Comparison of ENCODE assay signal across 13 cellular contexts in the genomic region with DNA sequence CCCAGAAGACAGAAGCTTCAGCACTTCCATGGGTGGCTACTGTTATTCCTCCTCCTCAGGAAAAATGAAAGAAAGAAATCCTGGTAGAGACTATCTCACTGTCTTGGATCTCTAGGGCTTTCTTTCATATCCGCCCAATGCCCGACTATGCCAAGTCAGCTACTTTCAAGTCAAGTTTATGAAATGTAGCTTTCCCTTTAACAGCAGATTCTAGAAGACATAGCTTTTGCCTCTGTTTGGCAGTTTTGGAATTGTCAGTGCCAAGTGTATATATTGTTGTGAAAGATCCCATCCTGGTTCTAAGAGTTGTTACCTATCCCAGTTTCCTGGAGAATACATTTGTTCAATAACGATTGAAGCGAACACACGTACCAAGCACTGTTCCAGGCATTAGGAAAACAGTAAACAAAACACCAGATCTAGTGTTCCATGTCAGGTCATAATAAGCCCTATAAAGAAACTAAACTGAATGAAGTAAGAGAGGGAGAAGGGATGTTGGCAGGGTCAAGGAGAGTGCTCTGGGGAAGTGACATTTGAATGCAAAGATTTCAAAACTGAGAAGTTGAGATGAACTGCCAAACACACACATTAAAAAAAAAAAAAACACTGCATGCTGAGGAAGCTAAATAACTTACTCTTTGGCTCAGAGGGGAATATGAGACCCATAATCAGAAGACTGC. TPM values are rescaled to one million over a fixed set of nuclear protein-coding genes. Genes with fewer than 3 reads are reported as not detected.
DNase-seq lines count a peak whose midpoint lies in the region; ATAC-seq, FAIRE-seq and TF ChIP-seq lines count a peak whose summit lies in the region.
"Had no signal": no experiment of that assay in that cellular context is flagged by ENCODE, and none has a peak within 500 bp of the region (broad histone marks: within the 10 kb centered on the region; RNA-seq: fewer than 3 reads in every experiment).

No MANE protein-coding gene starts in this region.

- H3K4me3 Mint-ChIP-seq in chondrocyte (ENCODE audit: unreplicated experiment), result no peak overlapping the region
- H3K4me3 Mint-ChIP-seq: effector memory CD8-positive, alpha-beta T cell had no signal

- H3K27me3 ChIP-seq in IMR-90 (ENCODE audit: control insufficient read depth, insufficient read depth, low read length), result peaks cover 2% of the 10 kb centered on the region; the same call in 1 of the 2 replicates
- H3K27me3 ChIP-seq in keratinocyte (ENCODE audit: control insufficient read depth, extremely low read depth, insufficient read depth, low read length), result peaks cover 18% of the 10 kb centered on the region
- H3K27me3 ChIP-seq: upper lobe of left lung had no signal

- H2AK5ac ChIP-seq in IMR-90 (ENCODE audit: low read depth, low read length), result no peak overlapping the region

- no peak for TF ChIP-seq RAD21 in IMR-90 (IDR thresholded peaks at IDR 0.05; ENCODE audit: low read length)

- H3K9ac ChIP-seq in IMR-90 (ENCODE audit: low read depth, low read length) (no peak overlapping the region), keratinocyte (ENCODE audit: control insufficient read depth, extremely low read depth, insufficient read depth, low read length) (no peak overlapping the region)

- H3K56ac ChIP-seq in IMR-90 (ENCODE audit: extremely low read depth, insufficient read depth, low read length), result no peak overlapping the region; the same call in 1 of the 2 replicates

- peak overlapping the region; percentile 16; the same call in 1 of the 2 replicates for H3K23ac ChIP-seq in IMR-90 (ENCODE audit: low read depth, low read length)

- no CpG with 5 or more reads among the region's 5 CpGs for WGBS in IMR-90 (ENCODE audit: extremely low coverage in 2 of 2, insufficient read length in 1 of 2), 2 experiments

- peaks cover 44% of the 10 kb centered on the region for H3K27me3 Mint-ChIP-seq in chondrocyte (ENCODE audit: low read depth)

- H3K4me1 ChIP-seq in IMR-90 (ENCODE audit: control insufficient read depth, insufficient read depth, low read length) (no peaks in the 10 kb centered on the region), keratinocyte (ENCODE audit: control insufficient read depth, extremely low read depth, insufficient read depth, low read length) (no peaks in the 10 kb centered on the region)

- no peaks in the 10 kb centered on the region for H3K9me1 ChIP-seq in IMR-90 (ENCODE audit: insufficient read depth, low read length)
- no peaks in the 10 kb centered on the region for H3K9me1 ChIP-seq in keratinocyte (ENCODE audit: control insufficient read depth, extremely low read depth, insufficient read depth, low read length)

- POLR2A ChIA-PET in IMR-90 (lab: Charles Lee; ENCODE audit: unreplicated experiment), result no interaction called here

- no peak for TF ChIP-seq POLR2A in IMR-90 (IDR thresholded peaks at IDR 0.05; ENCODE audit: low read depth, low read length)

- ATAC-seq in Right ventricle myocardium superior (ENCODE audit: poor library complexity), result peak; percentile 48
- ATAC-seq in IMR-90 (ENCODE audit: low read depth), result peak; percentile 24; the same call in 1 of the 2 replicates
- ATAC-seq: effector memory CD8-positive, alpha-beta T cell had no signal

- in situ Hi-C loops in IMR-90 (cut with MboI; ENCODE audit: low sequenced_read_pairs), result loop anchor here (25.0 kb wide), 1 partner anchor 1098 kb away; no protein-coding TSS in a partner anchor

- no peaks in the 10 kb centered on the region for H3K9me3 Mint-ChIP-seq in chondrocyte (ENCODE audit: low read depth)
- H3K9me3 Mint-ChIP-seq: effector memory CD8-positive, alpha-beta T cell had no signal

- H3K79me2 ChIP-seq in keratinocyte (ENCODE audit: control insufficient read depth, insufficient read depth, low read length), result no peaks in the 10 kb centered on the region

- intact Hi-C loops in Right ventricle myocardium superior (cut with DNase I), result no loop called here
- intact Hi-C loops in cardiac septum (cut with DNase I), result no loop called here
- intact Hi-C loops in IMR-90 (cut with micrococcal nuclease), result loop anchor here (1.0 kb wide), 1 partner anchor 16 kb away; no protein-coding TSS in a partner anchor

- H3K4me2 ChIP-seq in IMR-90 (ENCODE audit: low read depth, low read length) (peak overlapping the region; percentile 96), keratinocyte (ENCODE audit: control insufficient read depth, extremely low read depth, insufficient read depth, low read depth, low read length) (peak overlapping the region; percentile 58)

- no peaks in the 10 kb centered on the region for H3K79me1 ChIP-seq in IMR-90 (ENCODE audit: low read depth in 1 of 2, low read length in 2 of 2)

- DNase-seq in Right ventricle myocardium superior (no peak), cardiac septum (ENCODE audit: low spot score) (no peak), IMR-90 (no peak), keratinocyte (ENCODE audit: low read depth, low spot score) (no peak), glomerular visceral epithelial cell (ENCODE audit: extremely low spot score) (no peak), globus pallidus (ENCODE audit: low spot score) (no peak), chondrocyte (ENCODE audit: low spot score) (no peak), HuH-7 (ENCODE audit: low spot score) (no peak)
- DNase-seq: effector memory CD8-positive, alpha-beta T cell; upper lobe of left lung had no signal

- no peak overlapping the region for H2BK5ac ChIP-seq in IMR-90 (ENCODE audit: low read depth, low read length, poor library complexity, severe bottlenecking)

- H3K4ac ChIP-seq in IMR-90 (ENCODE audit: low read depth, low read length), result no peak overlapping the region

- H4K20me1 ChIP-seq in IMR-90 (ENCODE audit: insufficient read depth, low read length), result no peaks in the 10 kb centered on the region
- H4K20me1 ChIP-seq in keratinocyte (ENCODE audit: control insufficient read depth, extremely low read depth, insufficient read depth, low read length), result no peaks in the 10 kb centered on the region
- H4K20me1 ChIP-seq: BLaER1 treated with 17β-estradiol and CSF1 and Interleukin-3, amounts not matched to agents 10 nM and 100 nM had no signal

- no peak overlapping the region for H2BK20ac ChIP-seq in IMR-90 (ENCODE audit: low read depth, low read length)

- no peaks in the 10 kb centered on the region for H3K4me1 Mint-ChIP-seq in chondrocyte (ENCODE audit: low read depth)

- H3K27ac ChIP-seq in IMR-90 (ENCODE audit: insufficient read depth, low read length) (no peak overlapping the region), keratinocyte (ENCODE audit: control insufficient read depth, insufficient read depth, low read length) (no peak overlapping the region)
- H3K27ac ChIP-seq: upper lobe of left lung had no signal

- H3K14ac ChIP-seq in IMR-90 (replicated peaks; ENCODE audit: low read depth, low read length), result no peak overlapping the region

- H4K8ac ChIP-seq in IMR-90 (ENCODE audit: low read depth in 2 of 2, low read length in 2 of 2), result no peak overlapping the region

- CTCF ChIA-PET in IMR-90 (lab: Yijun Ruan, JAX), result interaction anchor here (0.7 to 1.8 kb wide), 4 partner anchors 9 to 65 kb away, joined by 3 to 5 read pairs (median 3); partner anchors contain the start of gene ENAM

- BruUV-seq in IMR-90 (replicated peaks; lab: Mats Ljungman, UMichigan), result no TSS peak

- TF ChIP-seq CTCF in IMR-90 (conservative IDR thresholded peaks at IDR 0.05; ENCODE audit: low read depth, low read length) (no peak), keratinocyte (optimal IDR thresholded peaks at IDR 0.05 in 1 of 3, IDR thresholded peaks at IDR 0.05 in 1 of 3, conservative IDR thresholded peaks at IDR 0.05 in 1 of 3; ENCODE audit: extremely low read depth in 1 of 3, insufficient read depth in 2 of 3, low read length in 3 of 3) (no peak), chondrocyte (IDR thresholded peaks at IDR 0.05) (no peak)

- no peak overlapping the region for H2AK9ac ChIP-seq in IMR-90 (replicated peaks; ENCODE audit: low read depth, low read length, poor library complexity)

- no peak overlapping the region for H2AFZ ChIP-seq in IMR-90 (replicated peaks; ENCODE audit: low read length, poor library complexity)
- peak overlapping the region; percentile 62 for H2AFZ ChIP-seq in keratinocyte (ENCODE audit: control insufficient read depth, low read length)

- H3K4me3 ChIP-seq in IMR-90 (ENCODE audit: insufficient read depth, low read depth, low read length), result peak overlapping the region; percentile 44; the same call in 1 of the 2 replicates
- H3K4me3 ChIP-seq in keratinocyte (ENCODE audit: control insufficient read depth in 2 of 3, extremely low read depth in 1 of 3, insufficient read depth in 2 of 3, low read depth in 1 of 3, low read length in 3 of 3), result peak overlapping the region in 1 of 3 experiments; percentile 29

- no peak overlapping the region for H2BK120ac ChIP-seq in IMR-90 (ENCODE audit: low read depth, low read length)

- H3K27ac Mint-ChIP-seq in chondrocyte (ENCODE audit: unreplicated experiment), result no peak overlapping the region
- H3K27ac Mint-ChIP-seq: effector memory CD8-positive, alpha-beta T cell had no signal

- no peak overlapping the region for H2BK15ac ChIP-seq in IMR-90 (ENCODE audit: low read depth, low read length)

- no peak overlapping the region for H4K5ac ChIP-seq in IMR-90 (ENCODE audit: low read depth, low read length)

- no peak overlapping the region for H3K18ac ChIP-seq in IMR-90 (ENCODE audit: low read depth, low read length)

- H3K9me3 ChIP-seq in IMR-90 (ENCODE audit: control insufficient read depth, insufficient read depth, low read length) (no peaks in the 10 kb centered on the region), keratinocyte (ENCODE audit: control insufficient read depth, low read depth, low read length) (no peaks in the 10 kb centered on the region)
- H3K9me3 ChIP-seq: upper lobe of left lung had no signal

- FAIRE-seq in keratinocyte (lab: Jason Lieb, UNC), result no peak

- H3K36me3 Mint-ChIP-seq in chondrocyte (ENCODE audit: low read depth), result no peaks in the 10 kb centered on the region

- no peak overlapping the region for H4K91ac ChIP-seq in IMR-90 (ENCODE audit: insufficient read depth, low read depth, low read length)

- H3K36me3 ChIP-seq in IMR-90 (ENCODE audit: control insufficient read depth, insufficient read depth, low read length) (no peaks in the 10 kb centered on the region), keratinocyte (ENCODE audit: control insufficient read depth in 2 of 2, extremely low read depth in 1 of 2, insufficient read depth in 2 of 2, low read length in 2 of 2) (no peaks in the 10 kb centered on the region)
- H3K36me3 ChIP-seq: BLaER1 treated with 17β-estradiol and CSF1 and Interleukin-3, amounts not matched to agents 10 nM and 100 nM; upper lobe of left lung had no signal

- dilution Hi-C loops in IMR-90 (cut with HindIII; ENCODE audit: low sequenced_read_pairs, unreplicated experiment), result no loop called here
- dilution Hi-C loops in keratinocyte (cut with MboI; ENCODE audit: extremely low pct_ligation_motif_present, low sequenced_read_pairs), result no loop called here

RNA-seq across cellular contexts. Expression of gene ENAM, which starts 14.5 kb away (rescaled TPM):
- total RNA-seq in Right ventricle myocardium superior, result 3.8 TPM
- 11.1 TPM for total RNA-seq in cardiac septum
- total RNA-seq in IMR-90 (2012; rRNA removed), result under 0.01 and 0.28 TPM in 2 replicates
- 0.01 and 0.10 TPM in 2 replicates for polyA plus RNA-seq in IMR-90 (2012; rRNA removed)
- 0.01 TPM in 1 of 2 replicates, not detected in the other for polyA plus RNA-seq in IMR-90 (2012; cell fraction: cytosol; rRNA removed)
- 0.08 TPM in 1 of 2 replicates, not detected in the other for polyA plus RNA-seq in IMR-90 (2012; cell fraction: nucleus; rRNA removed; ENCODE audit: low replicate concordance)
- polyA plus RNA-seq in keratinocyte, result not detected in 3 replicates
- not detected for polyA plus RNA-seq in keratinocyte (2011; ENCODE audit: low read depth)
- not detected in 2 replicates for polyA plus RNA-seq in keratinocyte (2011; cell fraction: cytosol; rRNA removed)
- not detected in 2 replicates for polyA plus RNA-seq in keratinocyte (2011; cell fraction: nucleus; rRNA removed)
- not detected in 2 replicates for polyA plus RNA-seq in keratinocyte (2012; ENCODE audit: low replicate concordance)
- not detected in 3 replicates for polyA minus RNA-seq in keratinocyte
- polyA minus RNA-seq in keratinocyte (2011; cell fraction: cytosol; rRNA and poly(A)+ RNA removed), result not detected
- not detected in 2 replicates for polyA minus RNA-seq in keratinocyte (2011; cell fraction: nucleus; rRNA and poly(A)+ RNA removed)
- total RNA-seq in chondrocyte, result not detected in 3 replicates
- total RNA-seq: H4, pulmonary artery endothelial cell had no signal

RNA-seq across cellular contexts. Expression of gene AMBN, which starts 22.0 kb away (rescaled TPM):
- not detected for total RNA-seq in Right ventricle myocardium superior
- total RNA-seq in cardiac septum, result not detected
- not detected in 2 replicates for total RNA-seq in IMR-90 (2012; rRNA removed)
- polyA plus RNA-seq in IMR-90 (2012; rRNA removed), result not detected in 2 replicates
- not detected in 2 replicates for polyA plus RNA-seq in IMR-90 (2012; cell fraction: cytosol; rRNA removed)
- polyA plus RNA-seq in IMR-90 (2012; cell fraction: nucleus; rRNA removed; ENCODE audit: low replicate concordance), result not detected in 2 replicates
- not detected in 3 replicates for polyA plus RNA-seq in keratinocyte
- polyA plus RNA-seq in keratinocyte (2011; ENCODE audit: low read depth), result not detected
- polyA plus RNA-seq in keratinocyte (2011; cell fraction: cytosol; rRNA removed), result not detected in 2 replicates
- polyA plus RNA-seq in keratinocyte (2011; cell fraction: nucleus; rRNA removed), result not detected in 2 replicates
- polyA plus RNA-seq in keratinocyte (2012; ENCODE audit: low replicate concordance), result not detected in 2 replicates
- not detected in 3 replicates for polyA minus RNA-seq in keratinocyte
- polyA minus RNA-seq in keratinocyte (2011; cell fraction: cytosol; rRNA and poly(A)+ RNA removed), result not detected
- polyA minus RNA-seq in keratinocyte (2011; cell fraction: nucleus; rRNA and poly(A)+ RNA removed), result not detected in 2 replicates
- not detected in 3 replicates for total RNA-seq in chondrocyte
- total RNA-seq: pulmonary artery endothelial cell, upper lobe of left lung had no signal

RNA-seq across cellular contexts. Expression of gene JCHAIN, which starts 52.3 kb away (rescaled TPM):
- total RNA-seq in Right ventricle myocardium superior (4.4 TPM), cardiac septum (1.5 TPM), IMR-90 (2012; rRNA removed) (0.72 and 0.83 TPM in 2 replicates), chondrocyte (not detected in 3 replicates)
- polyA plus RNA-seq in IMR-90 (2012; rRNA removed) (0.49 and 0.86 TPM in 2 replicates), keratinocyte (0.06 TPM in 1 of 3 replicates, not detected in the others)
- 0.12 and 1.0 TPM in 2 replicates for polyA plus RNA-seq in IMR-90 (2012; cell fraction: cytosol; rRNA removed)
- polyA plus RNA-seq in IMR-90 (2012; cell fraction: nucleus; rRNA removed; ENCODE audit: low replicate concordance), result 0.29 TPM in 1 of 2 replicates, not detected in the other
- polyA plus RNA-seq in keratinocyte (2011; ENCODE audit: low read depth), result not detected
- polyA plus RNA-seq in keratinocyte (2011; cell fraction: cytosol; rRNA removed), result not detected in 2 replicates
- not detected in 2 replicates for polyA plus RNA-seq in keratinocyte (2011; cell fraction: nucleus; rRNA removed)
- not detected in 2 replicates for polyA plus RNA-seq in keratinocyte (2012; ENCODE audit: low replicate concordance)
- polyA minus RNA-seq in keratinocyte, result not detected in 3 replicates
- polyA minus RNA-seq in keratinocyte (2011; cell fraction: cytosol; rRNA and poly(A)+ RNA removed), result not detected
- polyA minus RNA-seq in keratinocyte (2011; cell fraction: nucleus; rRNA and poly(A)+ RNA removed), result not detected in 2 replicates
- total RNA-seq: pulmonary artery endothelial cell had no signal
